ENCODE assay signal across 21 cellular contexts in genomic region chr22:45149671-45150070, GRCh38.
"Had no signal": no experiment of that assay in that cellular context is flagged by ENCODE, and none has a peak within 500 bp of the region (broad histone marks: within the 10 kb centered on the region; RNA-seq: fewer than 3 reads in every experiment).

No MANE protein-coding gene starts in this region.

- H3K4me3 ChIP-seq: colonic mucosa, dorsolateral prefrontal cortex, upper lobe of left lung had no signal

- H3K4me3 Mint-ChIP-seq: activated CD8-positive, alpha-beta T cell treated with anti-CD3 and anti-CD28 coated beads, Interleukin-2, amount 10 ng/mL, durations not matched to agents 7 days and 5 days; activated naive CD4-positive, alpha-beta T cell treated with anti-CD3 and anti-CD28 coated beads, Interleukin-2, amount 50 U/mL, for 24 hours; effector memory CD8-positive, alpha-beta T cell; natural killer cell treated with Interleukin-12 subunit alpha and Interleukin-12 subunit beta and Interleukin-15 and Interleukin-18, amount 100 ng/mL, for 72 hours; T-helper 17 cell had no signal

- H3K9me3 ChIP-seq: colonic mucosa, upper lobe of left lung had no signal

- H3K4me1 ChIP-seq: colonic mucosa, parathyroid adenoma, upper lobe of left lung had no signal

- H2AFZ ChIP-seq: parathyroid adenoma had no signal

- H3K27me3 Mint-ChIP-seq: activated naive CD4-positive, alpha-beta T cell treated with anti-CD3 and anti-CD28 coated beads, Interleukin-2, amount 50 U/mL, for 24 hours; effector memory CD8-positive, alpha-beta T cell; natural killer cell treated with Interleukin-12 subunit alpha and Interleukin-12 subunit beta and Interleukin-15 and Interleukin-18, amount 100 ng/mL, for 72 hours; T-helper 17 cell had no signal

- H3K9ac ChIP-seq: parathyroid adenoma had no signal

- ATAC-seq: activated CD8-positive, alpha-beta T cell treated with anti-CD3 and anti-CD28 coated beads, Interleukin-2, amount 10 ng/mL, durations not matched to agents 7 days and 5 days; effector memory CD8-positive, alpha-beta T cell; natural killer cell treated with Interleukin-12 subunit alpha and Interleukin-12 subunit beta and Interleukin-15 and Interleukin-18, amount 100 ng/mL, for 72 hours; right cardiac atrium; stimulated activated naive CD8-positive, alpha-beta T cell treated with anti-CD3 and anti-CD28 coated beads, Interleukin-15, Interleukin-2, amounts not matched to agents 100 U/mL and 50 U/mL, for 24 hours; T-helper 17 cell had no signal

- H3K27ac ChIP-seq: colonic mucosa, dorsolateral prefrontal cortex, parathyroid adenoma, upper lobe of left lung, WERI-Rb-1 had no signal

- H3K9me3 Mint-ChIP-seq: activated naive CD4-positive, alpha-beta T cell treated with anti-CD3 and anti-CD28 coated beads, Interleukin-2, amount 50 U/mL, for 24 hours; effector memory CD8-positive, alpha-beta T cell; natural killer cell treated with Interleukin-12 subunit alpha and Interleukin-12 subunit beta and Interleukin-15 and Interleukin-18, amount 100 ng/mL, for 72 hours had no signal

- H3K27ac Mint-ChIP-seq: activated CD8-positive, alpha-beta T cell treated with anti-CD3 and anti-CD28 coated beads, Interleukin-2, amount 10 ng/mL, durations not matched to agents 7 days and 5 days; activated naive CD4-positive, alpha-beta T cell treated with anti-CD3 and anti-CD28 coated beads, Interleukin-2, amount 50 U/mL, for 24 hours; natural killer cell treated with Interleukin-12 subunit alpha and Interleukin-12 subunit beta and Interleukin-15 and Interleukin-18, amount 100 ng/mL, for 72 hours; T-helper 17 cell had no signal

- H3K79me2 ChIP-seq: parathyroid adenoma had no signal

- DNase-seq: activated CD4-positive, alpha-beta T cell treated with anti-CD3 and anti-CD28 coated beads, Interleukin-2, amount 50 U/mL, for 1 hour; activated CD4-positive, CD25-positive, alpha-beta regulatory T cell treated with anti-CD3 and anti-CD28 coated beads, Interleukin-2, amount 50 U/mL, for 72 hours; activated CD8-positive, alpha-beta T cell treated with anti-CD3 and anti-CD28 coated beads, Interleukin-2, amount 10 ng/mL, durations not matched to agents 7 days and 5 days; activated gamma-delta T cell treated with Interleukin-2 at 50 U/mL for 16 hours; central memory CD4-positive, alpha-beta T cell; colonic mucosa; dorsolateral prefrontal cortex; effector memory CD8-positive, alpha-beta T cell; foreskin melanocyte; glutamatergic neuron; hippocampal formation; right cardiac atrium; stimulated activated CD4-positive, alpha-beta T cell treated with anti-CD3 and anti-CD28 coated beads, Interleukin-12 subunit alpha, Interleukin-12 subunit beta, amount 100 ng/mL, for 4 hours; stimulated activated CD4-positive, alpha-beta T cell treated with anti-CD3 and anti-CD28 coated beads, Interleukin-4, amount 100 ng/mL, for 4 hours; stimulated activated naive CD8-positive, alpha-beta T cell treated with anti-CD3 and anti-CD28 coated beads, Interleukin-15, Interleukin-2, amounts not matched to agents 100 U/mL and 50 U/mL, for 24 hours; T-helper 17 cell; upper lobe of left lung; WERI-Rb-1 had no signal

- H3K27me3 ChIP-seq: colonic mucosa, dorsolateral prefrontal cortex, upper lobe of left lung had no signal

- H3K36me3 ChIP-seq: colonic mucosa, WERI-Rb-1 had no signal
